Comparison of ENCODE assay signal across 33 cellular contexts in the genomic region with DNA sequence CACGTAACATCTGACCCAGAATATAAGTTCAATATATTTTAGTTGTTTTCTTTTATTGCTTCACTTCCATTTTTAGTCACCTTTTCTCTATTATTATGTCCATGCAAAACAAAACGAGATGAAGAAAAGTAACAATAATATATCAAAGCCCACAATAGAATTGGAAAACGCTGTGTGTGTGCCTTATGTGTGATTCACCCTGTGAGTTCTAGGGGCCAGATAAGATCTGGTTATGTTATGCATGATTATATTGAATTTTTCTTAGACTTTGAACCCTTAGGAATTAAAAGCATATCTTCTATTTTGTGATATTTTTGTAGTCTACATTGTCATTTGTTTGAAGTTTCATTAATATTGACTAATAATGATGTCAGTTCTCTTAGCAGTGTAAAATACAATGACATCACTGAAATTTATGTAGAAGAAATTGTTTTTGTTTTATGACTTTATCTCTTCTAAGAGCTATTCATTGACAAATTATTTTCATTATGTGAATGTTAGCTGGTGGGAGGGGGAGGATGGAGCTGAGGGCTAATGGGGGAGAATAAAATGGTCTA.
"Had no signal": no experiment of that assay in that cellular context is flagged by ENCODE, and none has a peak within 500 bp of the region (broad histone marks: within the 10 kb centered on the region; RNA-seq: fewer than 3 reads in every experiment).

No MANE protein-coding gene starts in this region.

- H3K4me3 ChIP-seq: adrenal gland, ascending aorta, body of pancreas, breast epithelium, cardiac muscle cell had no signal

- H3K27ac ChIP-seq: adrenal gland, ascending aorta, body of pancreas, brain microvascular endothelial cell, breast epithelium, cardiac muscle cell had no signal

- H3K27me3 ChIP-seq: adrenal gland, ascending aorta, body of pancreas, brain microvascular endothelial cell, breast epithelium, cardiac muscle cell had no signal

- H3K4me1 ChIP-seq: adrenal gland, ascending aorta, body of pancreas, breast epithelium had no signal

- H3K9me3 ChIP-seq: adrenal gland, ascending aorta, body of pancreas, breast epithelium had no signal

- ATAC-seq: activated naive CD4-positive, alpha-beta T cell treated with anti-CD3 and anti-CD28 coated beads, Interleukin-2, amount 50 U/mL, for 72 hours; activated naive CD8-positive, alpha-beta T cell treated with anti-CD3 and anti-CD28 coated beads, Interleukin-2, amount 50 U/mL, for 24 hours; activated T-cell treated with anti-CD3 and anti-CD28 coated beads, Interleukin-2, amount 50 U/mL, for 4 hours; activated T-cell treated with anti-CD3 and anti-CD28 coated beads, Interleukin-2, amount 50 U/mL, for 72 hours; activated T-helper 17 cell treated with anti-CD3 and anti-CD28 coated beads, Interleukin-2, amount 50 U/mL, for 72 hours; body of pancreas had no signal

- FAIRE-seq: astrocyte, bronchial epithelial cell had no signal

- H3K36me3 ChIP-seq: adrenal gland, ascending aorta, brain microvascular endothelial cell, breast epithelium, cardiac muscle cell had no signal

- DNase-seq: activated effector memory CD4-positive, alpha-beta T cell treated with anti-CD3 and anti-CD28 coated beads, Interleukin-2, amount 50 U/mL, for 16 hours; activated effector memory CD4-positive, alpha-beta T cell treated with Interleukin-2 at 50 U/mL for 16 hours; activated gamma-delta T cell; activated gamma-delta T cell treated with Interleukin-2 at 50 U/mL for 16 hours; activated naive CD4-positive, alpha-beta T cell; activated naive CD4-positive, alpha-beta T cell treated with anti-CD3 and anti-CD28 coated beads for 36 hours; activated naive CD4-positive, alpha-beta T cell treated with anti-CD3 and anti-CD28 coated beads, Interleukin-2, amount 10 ng/mL, durations not matched to agents 7 days and 5 days; activated naive CD4-positive, alpha-beta T cell treated with anti-CD3 and anti-CD28 coated beads, Interleukin-2, amount 50 U/mL, for 16 hours; activated naive CD4-positive, alpha-beta T cell treated with Interleukin-2 at 50 U/mL for 16 hours; activated naive CD8-positive, alpha-beta T cell treated with anti-CD3 and anti-CD28 coated beads for 36 hours; activated naive CD8-positive, alpha-beta T cell treated with anti-CD3 and anti-CD28 coated beads, Interleukin-2, amount 10 ng/mL, durations not matched to agents 7 days and 5 days; activated naive CD8-positive, alpha-beta T cell treated with anti-CD3 and anti-CD28 coated beads, Interleukin-2, amount 50 U/mL, for 24 hours; activated T-cell treated with anti-CD3 and anti-CD28 coated beads, Interleukin-2, amount 50 U/mL, for 24 hours; activated T-cell treated with anti-CD3 and anti-CD28 coated beads, Interleukin-2, amount 50 U/mL, for 4 hours; activated T-cell treated with anti-CD3 and anti-CD28 coated beads, Interleukin-2, amount 50 U/mL, for 48 hours; activated T-cell treated with anti-CD3 and anti-CD28 coated beads, Interleukin-2, amount 50 U/mL, for 72 hours; adrenal gland; amniotic stem cell; amygdala; anterior cingulate cortex; aorta; body of pancreas; brain microvascular endothelial cell; caudate nucleus; central memory CD4-positive, alpha-beta T cell; cerebellar nuclear complex had no signal
